In genomic region chr1:62951441-62951840, GRCh38 we compare ENCODE assay signal across 25 cellular contexts.
"Had no signal": no experiment of that assay in that cellular context is flagged by ENCODE, and none has a peak within 500 bp of the region (broad histone marks: within the 10 kb centered on the region; RNA-seq: fewer than 3 reads in every experiment).

No MANE protein-coding gene starts in this region.

- H3K4me3 ChIP-seq: breast epithelium, colonic mucosa, MG63, Peyer's patch had no signal

- H3K36me3 ChIP-seq: breast epithelium, colonic mucosa, MG63, Peyer's patch had no signal

- H3K9me3 ChIP-seq: breast epithelium, colonic mucosa, MG63, Peyer's patch had no signal

- H3K4me1 ChIP-seq: breast epithelium, colonic mucosa had no signal

- DNase-seq: activated CD4-positive, alpha-beta T cell treated with anti-CD3 and anti-CD28 coated beads for 48 hours; activated CD4-positive, alpha-beta T cell treated with anti-CD3 and anti-CD28 coated beads, Interleukin-2, amount 50 U/mL, for 48 hours; activated CD4-positive, CD25-positive, alpha-beta regulatory T cell treated with anti-CD3 and anti-CD28 coated beads, Interleukin-2, amount 50 U/mL, for 72 hours; activated CD8-positive, alpha-beta memory T cell treated with anti-CD3 and anti-CD28 coated beads, Interleukin-2, amount 10 ng/mL, durations not matched to agents 7 days and 5 days; activated effector memory CD4-positive, alpha-beta T cell treated with Interleukin-2 at 50 U/mL for 16 hours; activated naive CD4-positive, alpha-beta T cell; activated T-cell treated with anti-CD3 and anti-CD28 coated beads, Interleukin-2, amount 50 U/mL, for 24 hours; aorta; caudate nucleus; colonic mucosa; MG63; MV-4-11; NCI-H1092 treated with DMSO at 0.1 percent for 48 hours; NCI-H146; NCI-H1930; NCI-H2107; NCI-H446; NCI-H524 treated with DMSO at 0.1 percent for 48 hours; Peyer's patch; SHP77 treated with DMSO at 0.1 percent for 48 hours; T-helper 17 cell; T-helper 9 cell had no signal

- H3K27ac ChIP-seq: breast epithelium, colonic mucosa, Peyer's patch, RWPE1 had no signal

- ATAC-seq: activated CD8-positive, alpha-beta memory T cell treated with anti-CD3 and anti-CD28 coated beads, Interleukin-2, amount 10 ng/mL, durations not matched to agents 7 days and 5 days; T-helper 17 cell; WTC11 had no signal
